8 cellular contexts compared by ENCODE assay signal in the genomic region with DNA sequence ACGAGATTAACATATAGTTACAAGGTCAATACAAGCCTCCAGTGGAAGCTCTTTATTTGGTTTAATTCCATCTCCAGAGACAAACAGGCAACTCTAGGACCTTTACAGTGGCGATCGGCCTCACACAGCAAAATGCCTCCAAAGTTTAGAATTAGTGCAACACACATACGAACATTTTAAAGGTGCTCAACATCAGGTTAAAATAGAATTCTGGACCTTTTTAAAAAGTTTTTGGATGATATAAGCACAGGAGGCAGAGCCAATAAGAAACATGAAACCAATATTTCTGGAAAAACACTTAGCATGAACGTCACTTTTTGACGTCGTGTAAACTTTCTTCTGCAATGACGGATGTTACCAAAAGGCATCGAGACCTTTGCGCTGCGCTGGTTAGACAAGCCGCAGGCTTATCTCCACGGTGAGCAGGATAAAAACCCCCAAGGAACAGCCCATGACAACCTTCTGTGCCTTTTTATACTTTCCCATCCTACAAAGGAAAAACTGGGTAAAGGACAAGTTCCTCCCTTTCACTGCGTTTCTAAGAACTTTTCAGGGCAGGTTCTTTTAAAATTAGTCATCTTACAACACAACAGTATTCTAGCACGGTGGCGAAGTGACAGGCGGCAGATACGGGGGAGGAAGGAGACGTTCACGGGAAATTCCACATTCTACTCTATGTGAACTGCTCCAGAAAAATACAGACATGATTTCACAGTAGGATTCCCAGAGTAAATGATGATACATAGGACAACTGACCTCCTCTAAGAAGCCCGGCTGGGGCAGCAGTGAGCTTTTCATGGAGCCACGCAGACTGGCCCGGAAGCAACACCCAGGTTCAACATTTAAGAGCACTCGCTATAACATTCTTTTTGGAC. TPM values are rescaled to one million over a fixed set of nuclear protein-coding genes. Genes with fewer than 3 reads are reported as not detected.
DNase-seq lines count a peak whose midpoint lies in the region; ATAC-seq and TF ChIP-seq lines count a peak whose summit lies in the region.

No MANE protein-coding gene starts in this region.

- no peak overlapping the region for H2AFZ ChIP-seq in ACC112 (ENCODE audit: low read length, unreplicated experiment)

- H3K27me3 ChIP-seq in ACC112 (ENCODE audit: insufficient read depth, low read length): no peaks in the 10 kb centered on the region
- no peaks in the 10 kb centered on the region for H3K27me3 ChIP-seq in foreskin keratinocyte

- H3K27ac Mint-ChIP-seq in activated CD4-positive, alpha-beta memory T cell treated with anti-CD3 and anti-CD28 coated beads, Interleukin-2, amount 10 ng/mL, durations not matched to agents 7 days and 5 days: peak overlapping the region; percentile 100

- H3K4me1 ChIP-seq in ACC112 (ENCODE audit: control insufficient read depth, insufficient read depth, low read length, unreplicated experiment) (peaks cover 26% of the 10 kb centered on the region), foreskin keratinocyte (no peaks in the 10 kb centered on the region)

- peak overlapping the region; percentile 80 for H3K4me3 Mint-ChIP-seq in activated CD4-positive, alpha-beta memory T cell treated with anti-CD3 and anti-CD28 coated beads, Interleukin-2, amount 10 ng/mL, durations not matched to agents 7 days and 5 days

- no peaks in the 10 kb centered on the region for H3K27me3 Mint-ChIP-seq in activated CD4-positive, alpha-beta memory T cell treated with anti-CD3 and anti-CD28 coated beads, Interleukin-2, amount 10 ng/mL, durations not matched to agents 7 days and 5 days

- H3K4me1 Mint-ChIP-seq in activated CD4-positive, alpha-beta memory T cell treated with anti-CD3 and anti-CD28 coated beads, Interleukin-2, amount 10 ng/mL, durations not matched to agents 7 days and 5 days: peaks cover 80% of the 10 kb centered on the region

- POLR2A ChIA-PET in activated CD4-positive, alpha-beta memory T cell treated with anti-CD3 and anti-CD28 coated beads, Interleukin-2, amount 10 ng/mL, durations not matched to agents 7 days and 5 days (lab: Charles Lee): interaction anchor here (0.7 to 14.4 kb wide), 41 partner anchors 7 to 241 kb away, joined by 3 to 403 read pairs (median 8); partner anchors contain the start of genes C9orf78, FNBP1, GPR107 and USP20

- DNase-seq in Jurkat, Clone E6-1 (ENCODE audit: low read depth, low spot score): peak; percentile 78
- peak; percentile 74 for DNase-seq in activated CD4-positive, alpha-beta memory T cell treated with anti-CD3 and anti-CD28 coated beads, Interleukin-2, amount 10 ng/mL, durations not matched to agents 7 days and 5 days
- DNase-seq in fibroblast of the aortic adventitia (ENCODE audit: low read depth) (peak; percentile 67), foreskin keratinocyte (no peak), DMS79 (lab: John Stamatoyannopoulos, UW) (no peak)
- DNase-seq in stimulated activated CD4-positive, alpha-beta T cell treated with anti-CD3 and anti-CD28 coated beads, Interleukin-2, amount 100 ng/mL, for 24 hours: peak; percentile 64 to 69

- CTCF ChIA-PET in activated CD4-positive, alpha-beta memory T cell treated with anti-CD3 and anti-CD28 coated beads, Interleukin-2, amount 10 ng/mL, durations not matched to agents 7 days and 5 days (lab: Charles Lee): interaction anchor here (0.6 to 3.1 kb wide), 15 partner anchors 10 to 213 kb away, joined by 3 to 27 read pairs (median 3); no protein-coding TSS in a partner anchor

- H3K79me2 ChIP-seq in ACC112 (ENCODE audit: control insufficient read depth, insufficient read depth, low read length, unreplicated experiment): no peaks in the 10 kb centered on the region

- H3K4me3 ChIP-seq in ACC112 (ENCODE audit: low read depth, low read length) (no peak overlapping the region), fibroblast of the aortic adventitia (ENCODE audit: low read depth, low read length) (no peak overlapping the region)
- H3K4me3 ChIP-seq in Jurkat, Clone E6-1 (ENCODE audit: low read length): peak overlapping the region; percentile 84

- H3K9me3 Mint-ChIP-seq in activated CD4-positive, alpha-beta memory T cell treated with anti-CD3 and anti-CD28 coated beads, Interleukin-2, amount 10 ng/mL, durations not matched to agents 7 days and 5 days: no peaks in the 10 kb centered on the region

- TF ChIP-seq CTCF in fibroblast of the aortic adventitia (IDR thresholded peaks at IDR 0.05; ENCODE audit: insufficient read depth, low read length): peak; percentile 43
- TF ChIP-seq CTCF in foreskin keratinocyte (conservative IDR thresholded peaks at IDR 0.05): no peak

- H3K36me3 ChIP-seq in ACC112 (ENCODE audit: insufficient read depth, low read length): peaks cover 7% of the 10 kb centered on the region; the same call in 1 of the 2 replicates

- peaks cover 62% of the 10 kb centered on the region for H3K36me3 Mint-ChIP-seq in activated CD4-positive, alpha-beta memory T cell treated with anti-CD3 and anti-CD28 coated beads, Interleukin-2, amount 10 ng/mL, durations not matched to agents 7 days and 5 days (ENCODE audit: low read depth)

- H3K27ac ChIP-seq in ACC112 (ENCODE audit: low read depth, low read length) (peak overlapping the region; percentile 38; the same call in 1 of the 2 replicates), foreskin keratinocyte (no peak overlapping the region)

- ATAC-seq in foreskin keratinocyte: no peak
- no peak for ATAC-seq in HG03439 (IDR thresholded peaks at IDR 0.05; ENCODE audit: unreplicated experiment)

RNA-seq across cellular contexts. Expression of gene USP20, which starts 52.2 kb away (rescaled TPM):
- 46.8 TPM for polyA plus RNA-seq in Jurkat, Clone E6-1 (2012; ENCODE audit: insufficient read depth, insufficient read length)
- 10 to 100 TPM; 86.4 to 87.6 TPM for total RNA-seq in activated CD4-positive, alpha-beta memory T cell treated with anti-CD3 and anti-CD28 coated beads, Interleukin-2, amount 10 ng/mL, durations not matched to agents 7 days and 5 days
- total RNA-seq in fibroblast of the aortic adventitia (ENCODE audit: low replicate concordance) (7.5 and 11.4 TPM in 2 replicates), foreskin keratinocyte (8.3 and 8.6 TPM in 2 replicates)
- 9.4 and 10.4 TPM in 2 replicates for polyA plus RNA-seq in foreskin keratinocyte

RNA-seq across cellular contexts. Expression of gene C9orf78, which starts 52.4 kb away (rescaled TPM):
- polyA plus RNA-seq in Jurkat, Clone E6-1 (2012; ENCODE audit: insufficient read depth, insufficient read length): 225 TPM
- 10 to 100 TPM; 61.6 to 66.2 TPM for total RNA-seq in activated CD4-positive, alpha-beta memory T cell treated with anti-CD3 and anti-CD28 coated beads, Interleukin-2, amount 10 ng/mL, durations not matched to agents 7 days and 5 days
- total RNA-seq in fibroblast of the aortic adventitia (ENCODE audit: low replicate concordance) (37.3 and 107 TPM in 2 replicates), foreskin keratinocyte (45.5 and 50.4 TPM in 2 replicates)
- polyA plus RNA-seq in foreskin keratinocyte: 52.7 and 54.2 TPM in 2 replicates

Comparison
In these comparisons a context has a peak if more than half of its experiments do, and no peak if none do; other contexts are left out.
1. DNase-seq: peak in Jurkat, Clone E6-1 (single experiment), activated CD4-positive, alpha-beta memory T cell treated with anti-CD3 and anti-CD28 coated beads, Interleukin-2, amount 10 ng/mL, durations not matched to agents 7 days and 5 days (single experiment), fibroblast of the aortic adventitia (single experiment) and stimulated activated CD4-positive, alpha-beta T cell treated with anti-CD3 and anti-CD28 coated beads, Interleukin-2, amount 100 ng/mL, for 24 hours (2 of 2); none in foreskin keratinocyte (0 of 2) and DMS79 (single experiment).